In the genomic region with DNA sequence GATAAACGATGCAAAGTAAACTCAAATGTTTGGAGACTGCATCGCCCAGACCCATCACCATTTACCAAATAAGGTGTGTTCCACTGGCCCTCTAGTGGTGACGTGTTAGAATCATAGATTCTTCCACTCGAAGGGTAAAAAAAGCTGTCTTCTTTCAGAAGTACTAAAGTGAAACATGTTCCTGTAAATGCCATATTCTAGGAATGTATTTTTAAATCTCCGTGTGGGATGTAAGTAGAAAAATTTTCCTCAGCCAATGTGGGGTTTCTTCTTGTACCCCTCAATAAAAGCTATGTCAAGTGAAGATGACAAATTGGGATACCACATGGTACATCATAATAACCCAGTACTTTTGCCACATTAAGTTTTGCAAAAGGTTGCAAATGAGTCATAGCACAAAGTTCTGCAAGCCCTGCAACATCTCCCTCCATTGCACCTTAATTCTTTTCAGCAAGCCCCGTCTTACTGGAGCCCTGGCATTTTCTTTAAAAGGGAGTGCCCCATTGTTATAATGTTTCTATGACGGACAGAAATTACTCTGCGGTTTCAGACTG, we compare ENCODE assay signal across 1 cellular context.
TF ChIP-seq lines count a peak whose summit lies in the region.

No MANE protein-coding gene starts in this region.

TF ChIP-seq in HepG2, 621 proteins besides CTCF, POLR2A, EP300 and RAD21 (continued from another document):
- TF ChIP-seq, protein P1, sequence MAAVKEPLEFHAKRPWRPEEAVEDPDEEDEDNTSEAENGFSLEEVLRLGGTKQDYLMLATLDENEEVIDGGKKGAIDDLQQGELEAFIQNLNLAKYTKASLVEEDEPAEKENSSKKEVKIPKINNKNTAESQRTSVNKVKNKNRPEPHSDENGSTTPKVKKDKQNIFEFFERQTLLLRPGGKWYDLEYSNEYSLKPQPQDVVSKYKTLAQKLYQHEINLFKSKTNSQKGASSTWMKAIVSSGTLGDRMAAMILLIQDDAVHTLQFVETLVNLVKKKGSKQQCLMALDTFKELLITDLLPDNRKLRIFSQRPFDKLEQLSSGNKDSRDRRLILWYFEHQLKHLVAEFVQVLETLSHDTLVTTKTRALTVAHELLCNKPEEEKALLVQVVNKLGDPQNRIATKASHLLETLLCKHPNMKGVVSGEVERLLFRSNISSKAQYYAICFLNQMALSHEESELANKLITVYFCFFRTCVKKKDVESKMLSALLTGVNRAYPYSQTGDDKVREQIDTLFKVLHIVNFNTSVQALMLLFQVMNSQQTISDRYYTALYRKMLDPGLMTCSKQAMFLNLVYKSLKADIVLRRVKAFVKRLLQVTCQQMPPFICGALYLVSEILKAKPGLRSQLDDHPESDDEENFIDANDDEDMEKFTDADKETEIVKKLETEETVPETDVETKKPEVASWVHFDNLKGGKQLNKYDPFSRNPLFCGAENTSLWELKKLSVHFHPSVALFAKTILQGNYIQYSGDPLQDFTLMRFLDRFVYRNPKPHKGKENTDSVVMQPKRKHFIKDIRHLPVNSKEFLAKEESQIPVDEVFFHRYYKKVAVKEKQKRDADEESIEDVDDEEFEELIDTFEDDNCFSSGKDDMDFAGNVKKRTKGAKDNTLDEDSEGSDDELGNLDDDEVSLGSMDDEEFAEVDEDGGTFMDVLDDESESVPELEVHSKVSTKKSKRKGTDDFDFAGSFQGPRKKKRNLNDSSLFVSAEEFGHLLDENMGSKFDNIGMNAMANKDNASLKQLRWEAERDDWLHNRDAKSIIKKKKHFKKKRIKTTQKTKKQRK (IDR thresholded peaks at IDR 0.05; ENCODE audit: low read length) = no peak
- TF ChIP-seq KDM1A (CRISPR knock-in tag; IDR thresholded peaks at IDR 0.05) (no peak), SIX1 (CRISPR knock-in tag; IDR thresholded peaks at IDR 0.05; ENCODE audit: borderline replicate concordance) (no peak)
